20 cellular contexts compared by ENCODE assay signal in the genomic region with DNA sequence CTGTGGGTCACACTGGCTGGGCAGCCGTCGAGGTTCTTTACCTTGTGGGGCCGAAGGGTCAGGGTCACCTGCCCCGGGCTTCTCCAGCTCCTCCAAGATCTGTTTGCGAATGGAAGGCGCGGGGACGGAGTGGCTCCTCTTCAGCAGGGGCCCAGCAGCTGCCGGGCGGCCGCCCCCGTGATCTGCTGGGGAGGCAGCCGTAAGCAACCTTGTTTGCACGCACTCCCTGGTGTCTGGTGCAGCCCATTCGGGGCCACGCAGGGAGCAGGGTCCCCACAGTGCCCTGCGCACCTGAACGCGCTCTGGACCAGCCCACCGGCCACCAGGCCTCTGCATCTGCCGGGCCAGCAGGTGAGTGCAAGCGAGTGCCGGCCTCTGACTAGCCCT.
"Had no signal": no experiment of that assay in that cellular context is flagged by ENCODE, and none has a peak within 500 bp of the region (broad histone marks: within the 10 kb centered on the region; RNA-seq: fewer than 3 reads in every experiment).

No MANE protein-coding gene starts in this region.

- H2AFZ ChIP-seq: hepatocyte, neural progenitor cell had no signal

- H3K4me1 ChIP-seq: colonic mucosa, esophagus muscularis mucosa, neural progenitor cell, thyroid gland had no signal

- H3K9ac ChIP-seq: neural progenitor cell had no signal

- H3K36me3 ChIP-seq: colonic mucosa, neural progenitor cell, thyroid gland had no signal

- H3K27me3 ChIP-seq: colonic mucosa, dorsolateral prefrontal cortex, esophagus muscularis mucosa, hepatocyte, neural progenitor cell, thyroid gland had no signal

- H3K4me2 ChIP-seq: hepatocyte, neural progenitor cell had no signal

- H3K9me3 ChIP-seq: colonic mucosa, esophagus muscularis mucosa, thyroid gland had no signal

- H3K4me3 ChIP-seq: colonic mucosa, dorsolateral prefrontal cortex, esophagus muscularis mucosa, hepatocyte, neural progenitor cell, thyroid gland had no signal

- H3K27ac ChIP-seq: colonic mucosa, dorsolateral prefrontal cortex, esophagus muscularis mucosa, hepatocyte, neural progenitor cell, thyroid gland had no signal

- DNase-seq: activated CD4-positive, alpha-beta T cell treated with anti-CD3 and anti-CD28 coated beads, Interleukin-2, amount 10 ng/mL, durations not matched to agents 7 days and 5 days; activated CD8-positive, alpha-beta T cell treated with anti-CD3 and anti-CD28 coated beads, Interleukin-2, amount 10 ng/mL, durations not matched to agents 7 days and 5 days; activated gamma-delta T cell; activated naive CD4-positive, alpha-beta T cell treated with anti-CD3 and anti-CD28 coated beads, Interleukin-2, amount 50 U/mL, for 16 hours; colonic mucosa; effector memory CD8-positive, alpha-beta T cell; glutamatergic neuron; left ventricle myocardium superior; mammary epithelial cell; naive thymus-derived CD8-positive, alpha-beta T cell; stimulated activated CD4-positive, alpha-beta T cell treated with anti-CD3 and anti-CD28 coated beads, Interleukin-4, amount 100 ng/mL, for 1 hour; stimulated activated naive CD4-positive, alpha-beta T cell treated with Interleukin-2 at 50 U/mL for 16 hours; substantia nigra; T-helper 2 cell; thyroid gland had no signal

- ATAC-seq: activated CD4-positive, CD25-positive, alpha-beta regulatory T cell treated with anti-CD3 and anti-CD28 coated beads, Interleukin-2, amount 50 U/mL, for 24 hours; activated CD8-positive, alpha-beta T cell treated with anti-CD3 and anti-CD28 coated beads, Interleukin-2, amount 10 ng/mL, durations not matched to agents 7 days and 5 days; effector memory CD8-positive, alpha-beta T cell; left ventricle myocardium superior; naive thymus-derived CD8-positive, alpha-beta T cell had no signal
